ENCODE assay signal across 28 cellular contexts in genomic region chr5:154205441-154206117, GRCh38. TPM values are rescaled to one million over a fixed set of nuclear protein-coding genes. Genes with fewer than 3 reads are reported as not detected.
A peak's percentile ranks its signal among the peaks of the same experiment; 100 is the strongest.
DNase-seq lines count a peak whose midpoint lies in the region; ATAC-seq, FAIRE-seq and TF ChIP-seq lines count a peak whose summit lies in the region.
"Had no signal": no experiment of that assay in that cellular context is flagged by ENCODE, and none has a peak within 500 bp of the region (broad histone marks: within the 10 kb centered on the region; RNA-seq: fewer than 3 reads in every experiment).

No MANE protein-coding gene starts in this region.

- H3K4me1 Mint-ChIP-seq in astrocyte (ENCODE audit: low read depth, unreplicated experiment) (peaks cover 31% of the 10 kb centered on the region), Caco-2 (ENCODE audit: low read depth, unreplicated experiment) (no peaks in the 10 kb centered on the region)

- DNase-seq in AG04450 (ENCODE audit: low read depth, low spot score) (no peak), HCEC 1CT (peak; percentile 80), astrocyte (ENCODE audit: low read depth) (peak; percentile 79), fibroblast of pulmonary artery (ENCODE audit: low read depth) (peak; percentile 51), Caco-2 (no peak), G401 (ENCODE audit: low spot score) (no peak), AG20443 (ENCODE audit: low spot score) (no peak)
- DNase-seq: ACHN; activated CD4-positive, alpha-beta T cell treated with anti-CD3 and anti-CD28 coated beads for 4 hours; activated T-cell treated with anti-CD3 and anti-CD28 coated beads, Interleukin-2, amount 50 U/mL, for 4 hours; DMS79; effector CD8-positive, alpha-beta T cell; GOT3; left colon; NCI-H2029 treated with DMSO at 0.1 percent for 48 hours; NCI-H345; SK-N-SH; stimulated activated CD4-positive, alpha-beta T cell treated with anti-CD3 and anti-CD28 coated beads, Interleukin-2, amount 100 ng/mL, for 48 hours; T-helper 2 cell; upper lobe of right lung had no signal

- TF ChIP-seq CTCF in AG04450 (IDR thresholded peaks at IDR 0.05; ENCODE audit: low read depth, low read length) = no peak
- no peak for TF ChIP-seq CTCF in astrocyte (IDR thresholded peaks at IDR 0.05; ENCODE audit: insufficient read depth, low read depth, low read length)
- no peak for TF ChIP-seq CTCF in fibroblast of pulmonary artery (IDR thresholded peaks at IDR 0.05; ENCODE audit: low read length, missing control alignments)
- no peak for TF ChIP-seq CTCF in Caco-2 (IDR thresholded peaks at IDR 0.05; ENCODE audit: insufficient read depth in 1 of 2, low read depth in 1 of 2, low read length in 1 of 2, severe bottlenecking in 1 of 2, unreplicated experiment in 1 of 2)

- H3K27me3 Mint-ChIP-seq in astrocyte (ENCODE audit: low read depth, unreplicated experiment) (no peaks in the 10 kb centered on the region), Caco-2 (ENCODE audit: insufficient read depth, unreplicated experiment) (no peaks in the 10 kb centered on the region)
- H3K27me3 Mint-ChIP-seq: memory B cell had no signal

- H3K36me3 Mint-ChIP-seq in astrocyte (ENCODE audit: low read depth, unreplicated experiment) = peaks cover 29% of the 10 kb centered on the region
- peaks cover 5% of the 10 kb centered on the region for H3K36me3 Mint-ChIP-seq in Caco-2 (ENCODE audit: insufficient read depth, unreplicated experiment)

- peaks cover 8% of the 10 kb centered on the region for H3K4me1 ChIP-seq in astrocyte (ENCODE audit: insufficient read depth, low read length)
- H3K4me1 ChIP-seq in Caco-2 = no peaks in the 10 kb centered on the region
- H3K4me1 ChIP-seq: upper lobe of right lung had no signal

- peaks cover 6% of the 10 kb centered on the region for H3K36me3 ChIP-seq in astrocyte (ENCODE audit: insufficient read depth, low read length)
- H3K36me3 ChIP-seq in Caco-2 (ENCODE audit: control insufficient read depth, insufficient read depth, low read length) = no peaks in the 10 kb centered on the region
- H3K36me3 ChIP-seq: neural progenitor cell, right atrium auricular region had no signal

- no peak for ATAC-seq in GM21737 (IDR thresholded peaks at IDR 0.05; ENCODE audit: unreplicated experiment)
- ATAC-seq: activated T-cell treated with anti-CD3 and anti-CD28 coated beads, Interleukin-2, amount 50 U/mL, for 4 hours; GM12878; left colon; upper lobe of right lung had no signal

- H4K20me1 ChIP-seq in astrocyte (ENCODE audit: insufficient read depth, low read length) = peaks cover 25% of the 10 kb centered on the region

- H3K27ac ChIP-seq in AG04450 (ENCODE audit: low read depth, low read length) = peak overlapping the region; percentile 21
- no peak overlapping the region for H3K27ac ChIP-seq in astrocyte (ENCODE audit: low read depth, low read length)
- H3K27ac ChIP-seq: BLaER1 treated with 17β-estradiol and CSF1 and Interleukin-3, amounts not matched to agents 10 nM and 100 nM; neural progenitor cell; right atrium auricular region; upper lobe of right lung had no signal

- no TSS peak for BruUV-seq in Caco-2 (replicated peaks; lab: Mats Ljungman, UMichigan)

- intact Hi-C loops in Caco-2 (cut with micrococcal nuclease; ENCODE audit: unreplicated experiment) = no loop called here

- H3K4me3 Mint-ChIP-seq in astrocyte (ENCODE audit: unreplicated experiment) (no peak overlapping the region), Caco-2 (ENCODE audit: unreplicated experiment) (no peak overlapping the region)
- H3K4me3 Mint-ChIP-seq: activated T-cell treated with anti-CD3 and anti-CD28 coated beads, Interleukin-2, amount 50 U/mL, for 4 hours; memory B cell; neural progenitor cell had no signal

- H2AFZ ChIP-seq in astrocyte (ENCODE audit: low read depth, low read length) = no peak overlapping the region
- H2AFZ ChIP-seq: neural progenitor cell had no signal

- no peaks in the 10 kb centered on the region for H3K27me3 ChIP-seq in AG04450 (ENCODE audit: control insufficient read depth, insufficient read depth, low read length)
- H3K27me3 ChIP-seq in astrocyte (ENCODE audit: insufficient read depth, low read length) = no peaks in the 10 kb centered on the region
- no peaks in the 10 kb centered on the region for H3K27me3 ChIP-seq in Caco-2 (replicated peaks; ENCODE audit: control insufficient read depth, insufficient read depth, low read length)
- H3K27me3 ChIP-seq: BLaER1 treated with 17β-estradiol and CSF1 and Interleukin-3, amounts not matched to agents 10 nM and 100 nM; neural progenitor cell; right atrium auricular region; upper lobe of right lung had no signal

- no peak overlapping the region for H3K4me2 ChIP-seq in astrocyte (ENCODE audit: low read length)
- H3K4me2 ChIP-seq: neural progenitor cell, SK-N-SH had no signal

- CTCF ChIA-PET in AG04450 (lab: Charles Lee) = interaction anchor here (0.9 to 3.2 kb wide), 3 partner anchors 8 to 199 kb away, joined by 3 to 24 read pairs (median 5); no protein-coding TSS in a partner anchor
- CTCF ChIA-PET in Caco-2 (lab: Charles Lee) = no interaction called here

- peaks cover 5% of the 10 kb centered on the region for H3K9me3 ChIP-seq in AG04450 (ENCODE audit: control insufficient read depth, insufficient read depth, low read length)
- H3K9me3 ChIP-seq in astrocyte (ENCODE audit: insufficient read depth, low read depth, low read length) = no peaks in the 10 kb centered on the region
- H3K9me3 ChIP-seq in Caco-2 = no peaks in the 10 kb centered on the region
- H3K9me3 ChIP-seq: right atrium auricular region, SK-N-SH, upper lobe of right lung had no signal

- H3K27ac Mint-ChIP-seq in astrocyte (ENCODE audit: unreplicated experiment) = no peak overlapping the region
- H3K27ac Mint-ChIP-seq in Caco-2 (ENCODE audit: unreplicated experiment) = no peak overlapping the region

- H3K9ac ChIP-seq in astrocyte (ENCODE audit: low read length) = no peak overlapping the region
- H3K9ac ChIP-seq: BLaER1 treated with 17β-estradiol and CSF1 and Interleukin-3, amounts not matched to agents 10 nM and 100 nM; SK-N-SH had no signal

- in situ Hi-C loops in G401 (cut with HindIII; ENCODE audit: low sequenced_read_pairs) = no loop called here

- H3K9me3 Mint-ChIP-seq in astrocyte (ENCODE audit: unreplicated experiment) (no peaks in the 10 kb centered on the region), Caco-2 (ENCODE audit: unreplicated experiment) (no peaks in the 10 kb centered on the region)
- H3K9me3 Mint-ChIP-seq: activated T-cell treated with anti-CD3 and anti-CD28 coated beads, Interleukin-2, amount 50 U/mL, for 4 hours; neural progenitor cell had no signal

- no peak for FAIRE-seq in astrocyte (lab: Jason Lieb, UNC)
- FAIRE-seq: colon, frontal cortex, GM12878 had no signal

- POLR2A ChIA-PET in AG04450 (lab: Yijun Ruan, JAX) (interaction anchor here (0.7 to 0.8 kb wide), 2 partner anchors 8 to 26 kb away, joined by 3 to 4 read pairs; no protein-coding TSS in a partner anchor), Caco-2 (lab: Charles Lee) (no interaction called here)

- peaks cover 94% of the 10 kb centered on the region for H3K79me2 ChIP-seq in astrocyte (ENCODE audit: insufficient read depth, low read length)

- H3K4me3 ChIP-seq in AG04450 (ENCODE audit: low read depth, low read length) (no peak overlapping the region), astrocyte (ENCODE audit: insufficient read depth, low read depth, low read length) (no peak overlapping the region), fibroblast of pulmonary artery (replicated peaks; ENCODE audit: low read depth, low read length) (no peak overlapping the region), Caco-2 (ENCODE audit: low read depth, low read length) (no peak overlapping the region)
- H3K4me3 ChIP-seq: BLaER1 treated with 17β-estradiol and CSF1 and Interleukin-3, amounts not matched to agents 10 nM and 100 nM; GM12878; neural progenitor cell; right atrium auricular region; upper lobe of right lung had no signal

RNA-seq across cellular contexts. Expression of gene GALNT10, which starts 15.0 kb away (rescaled TPM):
- 93.1 and 109 TPM in 2 replicates for polyA plus RNA-seq in AG04450 (2011; rRNA removed)
- polyA minus RNA-seq in AG04450 (2011; rRNA and poly(A)+ RNA removed) = 158 and 224 TPM in 2 replicates
- total RNA-seq in astrocyte = 96.1 and 118 TPM in 2 replicates
- 23.4 and 25.6 TPM in 2 replicates for total RNA-seq in Caco-2 (2022)
- total RNA-seq in G401 (2014; rRNA removed; shearing (Covaris generic)) = 47.8 and 61.1 TPM in 2 replicates

Comparison
In these comparisons a context has a peak if more than half of its experiments do, and no peak if none do; other contexts are left out.
1. DNase-seq: peak in HCEC 1CT (single experiment), astrocyte (single experiment) and fibroblast of pulmonary artery (single experiment); none in AG04450 (single experiment), Caco-2 (0 of 2), G401 (single experiment) and AG20443 (single experiment).